In genomic region chr5:69503144-69503488, GRCh38 we compare ENCODE assay signal across 19 cellular contexts. TPM values are rescaled to one million over a fixed set of nuclear protein-coding genes. Genes with fewer than 3 reads are reported as not detected.
A peak's percentile ranks its signal among the peaks of the same experiment; 100 is the strongest.
DNase-seq lines count a peak whose midpoint lies in the region; ATAC-seq and TF ChIP-seq lines count a peak whose summit lies in the region.
"Had no signal": no experiment of that assay in that cellular context is flagged by ENCODE, and none has a peak within 500 bp of the region (broad histone marks: within the 10 kb centered on the region; RNA-seq: fewer than 3 reads in every experiment).

No MANE protein-coding gene starts in this region.

- POLR2A ChIA-PET in SK-N-SH (lab: Yijun Ruan, JAX): no interaction called here

- no peak overlapping the region for H3K4me3 ChIP-seq in SK-N-SH (ENCODE audit: low read depth in 2 of 2, low read length in 1 of 2)
- no peak overlapping the region for H3K4me3 ChIP-seq in hepatocyte
- no peak overlapping the region for H3K4me3 ChIP-seq in stomach
- H3K4me3 ChIP-seq: gastrocnemius medialis had no signal

- CTCF ChIA-PET in SK-N-SH (lab: Yijun Ruan, JAX): no interaction called here

- no peak overlapping the region for H3K9ac ChIP-seq in SK-N-SH

- DNase-seq in HPDE6-E6E7 (ENCODE audit: extremely low spot score): peak; percentile 48
- DNase-seq in SK-N-SH: no peak
- DNase-seq in hepatocyte (ENCODE audit: low spot score): no peak
- DNase-seq in stomach: no peak
- DNase-seq in HuH-7 (ENCODE audit: low spot score): no peak
- DNase-seq: BE2C; effector memory CD8-positive, alpha-beta T cell; gastrocnemius medialis; GOT3; midbrain; NCI-H187 treated with DMSO at 0.1 percent for 48 hours; NCI-H524 treated with DMSO at 0.1 percent for 48 hours; T-helper 2 cell had no signal

- WGBS in SK-N-SH (ENCODE audit: low lambda C conversion rate): 75% methylated on average over 2 of the region's 2 CpGs
- 36% methylated on average over 2 of the region's 2 CpGs for WGBS in hepatocyte (ENCODE audit: low lambda C conversion rate, missing lambda C conversion rate)
- 25 to 63% (median 36%) methylated on average over 2 of the region's 2 CpGs for WGBS in stomach, 5 donors

- H3K27ac ChIP-seq in SK-N-SH (ENCODE audit: low read depth in 2 of 2, low read length in 1 of 2) (peak overlapping the region in 1 of 2 experiments; percentile 63; a peak in 2 of 4 replicates), hepatocyte (peak overlapping the region; percentile 87), stomach (peak overlapping the region; percentile 32 to 74 (median 67))
- H3K27ac ChIP-seq: gastrocnemius medialis had no signal

- no peaks in the 10 kb centered on the region for H3K9me2 ChIP-seq in SK-N-SH
- H3K9me2 ChIP-seq in hepatocyte (replicated peaks; ENCODE audit: insufficient read depth): no peaks in the 10 kb centered on the region

- ATAC-seq in HG03460 (IDR thresholded peaks at IDR 0.05; ENCODE audit: unreplicated experiment): no peak
- no peak for ATAC-seq in HG03457 (IDR thresholded peaks at IDR 0.05; ENCODE audit: unreplicated experiment)
- ATAC-seq in GM18517 (IDR thresholded peaks at IDR 0.05; ENCODE audit: unreplicated experiment): no peak
- ATAC-seq: activated CD4-positive, CD25-positive, alpha-beta regulatory T cell treated with anti-CD3 and anti-CD28 coated beads, Interleukin-2, amount 50 U/mL, for 24 hours; activated naive CD4-positive, alpha-beta T cell treated with anti-CD3 and anti-CD28 coated beads, Interleukin-2, amount 50 U/mL, for 72 hours; effector memory CD8-positive, alpha-beta T cell; gastrocnemius medialis; stimulated activated memory B cell treated with anti-CD40 and anti-IgM and Interleukin-4, amounts not matched to agents 10 μg/mL and 1 μg/mL and 100 μg/mL, for 72 hours had no signal

- H3K27me3 ChIP-seq in SK-N-SH (ENCODE audit: insufficient read depth): no peaks in the 10 kb centered on the region
- H3K27me3 ChIP-seq in hepatocyte: no peaks in the 10 kb centered on the region
- H3K27me3 ChIP-seq in stomach: peaks cover 0 to 21% (median 0%) of the 10 kb centered on the region in 3 donors

- H3K4me2 ChIP-seq in SK-N-SH: peak overlapping the region; percentile 60; the same call in 1 of the 2 replicates
- H3K4me2 ChIP-seq in hepatocyte: no peak overlapping the region

- H3K9me3 ChIP-seq in SK-N-SH (no peaks in the 10 kb centered on the region), hepatocyte (ENCODE audit: low read depth) (no peaks in the 10 kb centered on the region), stomach (no peaks in the 10 kb centered on the region)
- H3K9me3 ChIP-seq: BE2C, gastrocnemius medialis had no signal

- peaks cover 10% of the 10 kb centered on the region for H3F3A ChIP-seq in SK-N-SH (replicated peaks; ENCODE audit: insufficient read depth)

- TF ChIP-seq RAD21 in SK-N-SH (IDR thresholded peaks at IDR 0.05; ENCODE audit: low read length): no peak

- H3K36me3 ChIP-seq in SK-N-SH (replicated peaks in 1 of 2; ENCODE audit: control insufficient read depth in 1 of 2, insufficient read depth in 2 of 2, low read length in 1 of 2) (no peaks in the 10 kb centered on the region), hepatocyte (replicated peaks; ENCODE audit: insufficient read depth, low read depth) (no peaks in the 10 kb centered on the region), stomach (peaks cover 0 to 31% (median 14%) of the 10 kb centered on the region in 4 donors)
- H3K36me3 ChIP-seq: BE2C, gastrocnemius medialis had no signal

- H2AFZ ChIP-seq in SK-N-SH (ENCODE audit: low read depth) (peak overlapping the region; percentile 75), hepatocyte (no peak overlapping the region)

- TF ChIP-seq EP300 in SK-N-SH (IDR thresholded peaks at IDR 0.05; ENCODE audit: borderline replicate concordance in 1 of 2, low read depth in 1 of 2, low read length in 1 of 2): no peak
- no peak for TF ChIP-seq EP300 in stomach (IDR thresholded peaks at IDR 0.05)

- H3K79me2 ChIP-seq in SK-N-SH (ENCODE audit: insufficient read depth) (no peaks in the 10 kb centered on the region), hepatocyte (peaks cover 84% of the 10 kb centered on the region)

- no peak for TF ChIP-seq POLR2A in stomach (IDR thresholded peaks at IDR 0.05)

- H4K20me1 ChIP-seq in SK-N-SH (ENCODE audit: insufficient read depth) (no peaks in the 10 kb centered on the region), hepatocyte (ENCODE audit: insufficient read depth, poor library complexity, severe bottlenecking) (no peaks in the 10 kb centered on the region)

- no peak for TF ChIP-seq CTCF in SK-N-SH (IDR thresholded peaks at IDR 0.05)
- no peak for TF ChIP-seq CTCF in hepatocyte (IDR thresholded peaks at IDR 0.05; ENCODE audit: poor library complexity)
- TF ChIP-seq CTCF in stomach (IDR thresholded peaks at IDR 0.05): no peak

- H3K4me1 ChIP-seq in SK-N-SH (ENCODE audit: control insufficient read depth in 1 of 2, insufficient read depth in 2 of 2, low read depth in 1 of 2, low read length in 1 of 2) (peaks cover 0 to 13% of the 10 kb centered on the region in 2 experiments; a peak in 2 of 4 replicates), hepatocyte (ENCODE audit: insufficient read depth) (peaks cover 32% of the 10 kb centered on the region), stomach (peaks cover 17 to 52% (median 33%) of the 10 kb centered on the region in 4 donors)
- H3K4me1 ChIP-seq: BE2C, gastrocnemius medialis had no signal

- intact Hi-C loops in stomach (cut with DNase I; ENCODE audit: low total_unique reads): no loop called here

TF ChIP-seq in SK-N-SH, 30 proteins besides CTCF, POLR2A, EP300 and RAD21 (continues in another document):
- TF ChIP-seq REST (IDR thresholded peaks at IDR 0.05; ENCODE audit: low read depth, low read length) (no peak), PBX3 (IDR thresholded peaks at IDR 0.05) (no peak), USF2 (IDR thresholded peaks at IDR 0.05; ENCODE audit: borderline replicate concordance, low read depth, low read length) (no peak), TCF12 (IDR thresholded peaks at IDR 0.05) (no peak), RCOR1 (IDR thresholded peaks at IDR 0.05; ENCODE audit: low read length) (no peak), TEAD4 (IDR thresholded peaks at IDR 0.05; ENCODE audit: borderline replicate concordance, insufficient read depth) (no peak), GATA2 (CRISPR knock-in tag; IDR thresholded peaks at IDR 0.05) (no peak), MAX (IDR thresholded peaks at IDR 0.05; ENCODE audit: low read depth) (no peak)

RNA-seq across cellular contexts. Expression of gene OCLN, which starts 10.5 kb away (rescaled TPM):
- polyA plus RNA-seq in SK-N-SH (2012; rRNA removed) (6.5 and 7.4 TPM in 2 replicates), hepatocyte (49.6 and 72.7 TPM in 2 replicates), stomach (10 to 100 TPM in 1 of 3 donors, 1 to 10 TPM in 2; 4.4 to 12.5 (median 7.3) TPM)
- polyA plus RNA-seq in SK-N-SH (2012; cell fraction: cytosol; rRNA removed): 7.2 and 8.0 TPM in 2 replicates
- polyA plus RNA-seq in SK-N-SH (2012; cell fraction: nucleus; rRNA removed): 3.8 and 10.0 TPM in 2 replicates
- total RNA-seq in hepatocyte (119 and 140 TPM in 2 replicates), stomach (10 to 100 TPM; 17.5 to 81.9 (median 52.3) TPM)

RNA-seq across cellular contexts. Expression of gene GTF2H2C, which starts 56.9 kb away (rescaled TPM):
- polyA plus RNA-seq in SK-N-SH (2012; rRNA removed) (23.4 and 24.9 TPM in 2 replicates), hepatocyte (22.2 and 24.8 TPM in 2 replicates), stomach (10 to 100 TPM in 2 of 3 donors, 1 to 10 TPM in 1; 7.5 to 12.4 (median 11.4) TPM)
- polyA plus RNA-seq in SK-N-SH (2012; cell fraction: cytosol; rRNA removed): 29.0 and 36.2 TPM in 2 replicates
- polyA plus RNA-seq in SK-N-SH (2012; cell fraction: nucleus; rRNA removed): 15.4 and 28.5 TPM in 2 replicates
- total RNA-seq in hepatocyte (51.9 and 55.1 TPM in 2 replicates), stomach (10 to 100 TPM in 3 of 5 donors, 1 to 10 TPM in 2; 4.7 to 55.1 (median 17.4) TPM)
